Comparison of ENCODE assay signal across 19 cellular contexts in the genomic region with DNA sequence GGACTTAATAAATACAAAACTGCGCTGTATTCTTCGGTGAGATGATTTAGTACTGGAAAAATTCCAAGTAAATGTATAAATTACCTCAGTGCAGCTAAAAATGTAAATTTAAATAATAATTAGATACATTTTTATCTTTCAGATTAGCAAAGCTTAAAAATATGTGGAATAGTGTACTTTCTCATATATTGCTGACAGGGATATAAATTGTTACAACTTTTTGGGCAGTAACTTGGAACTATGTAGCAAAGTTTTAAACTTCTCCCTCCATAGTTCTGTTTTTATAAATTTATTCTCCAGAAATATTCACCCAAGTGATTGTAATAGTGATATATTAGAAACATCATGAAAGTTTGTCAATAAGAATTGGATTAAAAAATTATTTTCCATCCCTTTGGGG.
"Had no signal": no experiment of that assay in that cellular context is flagged by ENCODE, and none has a peak within 500 bp of the region (broad histone marks: within the 10 kb centered on the region; RNA-seq: fewer than 3 reads in every experiment).

No MANE protein-coding gene starts in this region.

- H3K9me3 ChIP-seq: mucosa of descending colon, neutrophil, right atrium auricular region, sigmoid colon, spleen had no signal

- H3K27me3 ChIP-seq: dorsolateral prefrontal cortex, neutrophil, right atrium auricular region, sigmoid colon, spleen had no signal

- FAIRE-seq: frontal cortex had no signal

- H3K36me3 ChIP-seq: neutrophil, right atrium auricular region, sigmoid colon, spleen had no signal

- H3K9ac ChIP-seq: parathyroid adenoma had no signal

- DNase-seq: cerebellar nuclear complex; dorsolateral prefrontal cortex; effector CD4-positive, alpha-beta T cell; head of caudate nucleus; kidney; mesenchymal stem cell; mucosa of descending colon; naive B cell; sigmoid colon; spleen; stimulated activated CD4-positive, alpha-beta T cell treated with anti-CD3 and anti-CD28 coated beads, Interleukin-4, amount 100 ng/mL, for 4 hours; stimulated activated naive CD8-positive, alpha-beta T cell treated with anti-CD3 and anti-CD28 coated beads, Interleukin-15, Interleukin-2, amounts not matched to agents 100 U/mL and 50 U/mL, for 24 hours; trophoblast cell had no signal

- ATAC-seq: mucosa of descending colon; natural killer cell treated with Interleukin-12 subunit alpha and Interleukin-12 subunit beta and Interleukin-15 and Interleukin-18, amount 100 ng/mL, for 72 hours; stimulated activated memory B cell treated with anti-CD40 and anti-IgM and Interleukin-4, amounts not matched to agents 10 μg/mL and 1 μg/mL and 100 μg/mL, for 72 hours; stimulated activated naive CD8-positive, alpha-beta T cell treated with anti-CD3 and anti-CD28 coated beads, Interleukin-15, Interleukin-2, amounts not matched to agents 100 U/mL and 50 U/mL, for 24 hours had no signal

- H3K27ac ChIP-seq: dorsolateral prefrontal cortex, neutrophil, parathyroid adenoma, spleen had no signal

- H3K4me3 ChIP-seq: dorsolateral prefrontal cortex, mucosa of descending colon, right atrium auricular region, sigmoid colon, spleen had no signal
